Comparison of ENCODE assay signal across 13 cellular contexts in the genomic region with DNA sequence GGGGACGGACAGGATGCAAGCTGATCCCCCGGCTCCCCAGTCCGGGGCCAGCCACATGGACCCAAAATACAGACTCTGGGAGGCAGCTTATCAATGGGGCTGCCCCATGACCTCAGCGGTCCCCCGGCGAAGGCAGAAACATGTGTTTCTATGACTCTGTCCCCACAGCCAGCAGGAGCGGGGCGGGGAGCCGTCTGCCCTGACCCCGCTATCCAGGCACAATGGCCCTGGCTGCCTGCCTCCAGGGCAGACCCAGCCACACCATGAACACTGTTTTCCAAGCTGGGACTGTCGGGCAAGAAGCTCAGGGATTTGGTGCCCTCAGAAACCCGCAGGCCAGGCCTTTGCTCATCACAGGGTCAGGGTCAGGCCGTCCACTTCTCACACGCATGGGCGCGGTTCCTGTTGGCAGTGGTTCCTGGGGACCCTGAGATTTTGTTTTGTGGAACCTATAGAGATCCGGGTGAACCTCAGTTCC.
DNase-seq lines count a peak whose midpoint lies in the region; ATAC-seq, FAIRE-seq and TF ChIP-seq lines count a peak whose summit lies in the region.
"Had no signal": no experiment of that assay in that cellular context is flagged by ENCODE, and none has a peak within 500 bp of the region (broad histone marks: within the 10 kb centered on the region; RNA-seq: fewer than 3 reads in every experiment).

No MANE protein-coding gene starts in this region.

- H3K9me3 Mint-ChIP-seq in endothelial cell (ENCODE audit: unreplicated experiment), result no peaks in the 10 kb centered on the region
- H3K9me3 Mint-ChIP-seq: brain had no signal

- peaks cover 15% of the 10 kb centered on the region for H3K36me3 Mint-ChIP-seq in endothelial cell (ENCODE audit: low read depth, unreplicated experiment)

- intact Hi-C loops in Right ventricle myocardium inferior (cut with DNase I), result loop anchor here (5.0 kb wide), 2 partner anchors 52 to 147 kb away; no protein-coding TSS in a partner anchor
- intact Hi-C loops in cardiac septum (cut with DNase I), result loop anchor here (2.0 to 5.0 kb wide), 6 partner anchors 23 to 377 kb away; a partner anchor contains a TSS
- intact Hi-C loops in psoas muscle (cut with DNase I), result loop anchor here (2.0 to 10.0 kb wide), 4 partner anchors 17 to 397 kb away; a partner anchor contains a TSS

- ATAC-seq in Right ventricle myocardium inferior (no peak), psoas muscle (peak in 3 of 4 donors; percentile 10 to 25 (median 15)), GM21737 (IDR thresholded peaks at IDR 0.05; ENCODE audit: unreplicated experiment) (no peak)

- no peak overlapping the region for H3K4me3 Mint-ChIP-seq in endothelial cell (ENCODE audit: unreplicated experiment)
- H3K4me3 Mint-ChIP-seq: brain had no signal

- peaks cover 67% of the 10 kb centered on the region for H3K4me1 ChIP-seq in psoas muscle

- H3K27me3 Mint-ChIP-seq in endothelial cell (ENCODE audit: unreplicated experiment), result peaks cover 7% of the 10 kb centered on the region
- H3K27me3 Mint-ChIP-seq: brain had no signal

- no peaks in the 10 kb centered on the region for H3K27me3 ChIP-seq in psoas muscle (ENCODE audit: insufficient read depth in 3 of 3, low read length in 2 of 3)

- DNase-seq in Right ventricle myocardium inferior (ENCODE audit: missing footprints), result peak; percentile 90
- no peak for DNase-seq in cardiac septum (ENCODE audit: low spot score)
- DNase-seq in hypothalamus (lab: John Stamatoyannopoulos, UW), result peak in 28 of 51 donors; percentile 35 to 83 (median 66)
- DNase-seq in psoas muscle, result no peak
- no peak for DNase-seq in D721Med (ENCODE audit: insufficient read length, low spot score)
- DNase-seq in endothelial cell (ENCODE audit: low spot score), result no peak
- no peak for DNase-seq in NCI-H1105 treated with DMSO at 0.1 percent for 48 hours (lab: John Stamatoyannopoulos, UW)
- DNase-seq: 8988T; NCI-H526; stimulated activated CD4-positive, alpha-beta T cell treated with anti-CD3 and anti-CD28 coated beads, Interleukin-4, amount 100 ng/mL, for 1 hour; T-helper 1 cell had no signal

- FAIRE-seq in D721Med (lab: Jason Lieb, UNC), result no peak

- TF ChIP-seq CTCF in psoas muscle (IDR thresholded peaks at IDR 0.05) (no peak), D721Med (IDR thresholded peaks at IDR 0.05; ENCODE audit: insufficient read depth, missing control alignments) (no peak), endothelial cell (IDR thresholded peaks at IDR 0.05; ENCODE audit: unreplicated experiment) (no peak)

- H3K36me3 ChIP-seq in psoas muscle (ENCODE audit: insufficient read depth in 1 of 2, low read depth in 1 of 2), result peaks cover 0 to 54% of the 10 kb centered on the region in 2 donors

- peak overlapping the region; percentile 9 for H3K4me3 ChIP-seq in psoas muscle

- H3K4me1 Mint-ChIP-seq in endothelial cell (ENCODE audit: unreplicated experiment), result no peaks in the 10 kb centered on the region
- H3K4me1 Mint-ChIP-seq: brain had no signal

- H3K27ac ChIP-seq in psoas muscle, result peak overlapping the region; percentile 95

- no peaks in the 10 kb centered on the region for H3K9me3 ChIP-seq in psoas muscle

- no peak overlapping the region for H3K27ac Mint-ChIP-seq in endothelial cell (ENCODE audit: unreplicated experiment)

- WGBS in psoas muscle, 3 donors, result 12 to 21% (median 17%) methylated on average over 17 of the region's 17 CpGs

Comparison
In these comparisons a context has a peak if more than half of its experiments do, and no peak if none do; other contexts are left out.
1. DNase-seq: peak in Right ventricle myocardium inferior (single experiment) and hypothalamus (28 of 51); none in cardiac septum (single experiment), psoas muscle (0 of 2), D721Med (single experiment), endothelial cell (single experiment) and NCI-H1105 treated with DMSO at 0.1 percent for 48 hours (single experiment).
2. ATAC-seq: peak in psoas muscle (3 of 4); none in Right ventricle myocardium inferior (single experiment) and GM21737 (single experiment).